In the genomic region with DNA sequence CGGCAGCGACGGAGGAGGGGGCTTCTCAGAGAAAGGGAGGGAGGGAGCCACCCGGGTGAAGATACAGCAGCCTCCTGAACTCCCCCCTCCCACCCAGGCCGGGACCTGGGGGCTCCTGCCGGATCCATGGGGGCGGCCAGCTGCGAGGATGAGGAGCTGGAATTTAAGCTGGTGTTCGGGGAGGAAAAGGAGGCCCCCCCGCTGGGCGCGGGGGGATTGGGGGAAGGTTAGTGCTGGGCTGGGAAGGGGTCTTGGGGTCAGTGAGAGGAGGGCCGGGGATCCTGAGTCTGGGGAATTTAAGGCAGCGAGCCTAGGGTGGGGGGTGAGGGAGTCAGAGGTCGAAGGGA, we compare ENCODE assay signal across 8 cellular contexts. TPM values are rescaled to one million over a fixed set of nuclear protein-coding genes. Genes with fewer than 3 reads are reported as not detected.
DNase-seq lines count a peak whose midpoint lies in the region; ATAC-seq, FAIRE-seq and TF ChIP-seq lines count a peak whose summit lies in the region.

No MANE protein-coding gene starts in this region.

- peaks cover 32% of the 10 kb centered on the region for H3K4me1 Mint-ChIP-seq in activated T-cell treated with anti-CD3 and anti-CD28 coated beads, Interleukin-2, amount 50 U/mL, for 72 hours (ENCODE audit: low read depth)

- H3K27me3 ChIP-seq in bronchial epithelial cell (ENCODE audit: control insufficient read depth, insufficient read depth, low read length) = no peaks in the 10 kb centered on the region
- H3K27me3 ChIP-seq in upper lobe of left lung = no peaks in the 10 kb centered on the region

- peak overlapping the region; percentile 18 for H3K27ac ChIP-seq in mesodermal cell (ENCODE audit: low read depth, low read length, severe bottlenecking)
- peak overlapping the region; percentile 80 to 88 (median 85) for H3K27ac ChIP-seq in upper lobe of left lung

- H3K36me3 ChIP-seq in bronchial epithelial cell (ENCODE audit: control insufficient read depth, insufficient read depth, low read length) (peaks cover 3% of the 10 kb centered on the region), mesodermal cell (ENCODE audit: control insufficient read depth, insufficient read depth, low read length) (peaks cover 34% of the 10 kb centered on the region), upper lobe of left lung (no peaks in the 10 kb centered on the region)

- no peak for TF ChIP-seq EP300 in upper lobe of left lung (IDR thresholded peaks at IDR 0.05)

- 0% methylated on average over 1 to 8 of the region's 15 CpGs for WGBS in mesodermal cell (ENCODE audit: insufficient coverage in 2 of 2), 2 experiments
- whole genome bisulfite sequencing in upper lobe of left lung, 2 donors = 1 to 4% methylated on average over 15 of the region's 15 CpGs

- H3K4me1 ChIP-seq in mesodermal cell (ENCODE audit: control insufficient read depth, insufficient read depth, low read length, poor library complexity, severe bottlenecking) = peaks cover 5% of the 10 kb centered on the region
- peaks cover 23 to 41% (median 33%) of the 10 kb centered on the region in 4 donors for H3K4me1 ChIP-seq in upper lobe of left lung

- no peak for FAIRE-seq in bronchial epithelial cell (lab: Jason Lieb, UNC)

- TF ChIP-seq CTCF in bronchial epithelial cell (IDR thresholded peaks at IDR 0.05; ENCODE audit: insufficient read depth, low read length, severe bottlenecking) = no peak
- TF ChIP-seq CTCF in upper lobe of left lung (IDR thresholded peaks at IDR 0.05) = no peak

- no peak overlapping the region for H3K27ac Mint-ChIP-seq in activated T-cell treated with anti-CD3 and anti-CD28 coated beads, Interleukin-2, amount 50 U/mL, for 72 hours

- peaks cover 2 to 5% of the 10 kb centered on the region in 2 donors for H3K36me3 Mint-ChIP-seq in activated T-cell treated with anti-CD3 and anti-CD28 coated beads, Interleukin-2, amount 50 U/mL, for 72 hours (ENCODE audit: insufficient read depth in 2 of 2)

- DNase-seq in activated T-cell treated with anti-CD3 and anti-CD28 coated beads, Interleukin-2, amount 50 U/mL, for 72 hours = no peak
- no peak for DNase-seq in activated T-cell treated with anti-CD3 and anti-CD28 coated beads, Interleukin-2, amount 50 U/mL, for 1 hour
- DNase-seq in bronchial epithelial cell (ENCODE audit: low read depth) = no peak
- DNase-seq in upper lobe of left lung = peak in 1 of 2 donors; percentile 69
- DNase-seq in stimulated activated CD4-positive, alpha-beta T cell treated with anti-CD3 and anti-CD28 coated beads, Interleukin-4, amount 100 ng/mL, for 1 hour = no peak
- no peak for DNase-seq in HT-29 (ENCODE audit: low spot score)

- peak overlapping the region; percentile 65 for H3K4me3 ChIP-seq in bronchial epithelial cell (ENCODE audit: low read depth, low read length)
- peak overlapping the region; percentile 98 for H3K4me3 ChIP-seq in mesodermal cell (ENCODE audit: extremely low read depth, insufficient read depth, low read length, poor library complexity, severe bottlenecking)
- H3K4me3 ChIP-seq in upper lobe of left lung = peak overlapping the region; percentile 43 to 57 (median 49)

- H3K9me3 ChIP-seq in mesodermal cell (ENCODE audit: control insufficient read depth, low read length) (no peaks in the 10 kb centered on the region), upper lobe of left lung (no peaks in the 10 kb centered on the region)

- H3K4me3 Mint-ChIP-seq in activated T-cell treated with anti-CD3 and anti-CD28 coated beads, Interleukin-2, amount 50 U/mL, for 72 hours = peak overlapping the region; percentile 81 to 87

- peaks cover 42% of the 10 kb centered on the region for H3K27me3 Mint-ChIP-seq in activated T-cell treated with anti-CD3 and anti-CD28 coated beads, Interleukin-2, amount 50 U/mL, for 72 hours (ENCODE audit: low read depth)

- ATAC-seq in activated T-cell treated with anti-CD3 and anti-CD28 coated beads, Interleukin-2, amount 50 U/mL, for 72 hours (replicated peaks in 1 of 2) = no peak
- ATAC-seq in upper lobe of left lung (ENCODE audit: low FRiP score in 2 of 2) = no peak
- ATAC-seq in GM18873 (IDR thresholded peaks at IDR 0.05; ENCODE audit: low FRiP score, unreplicated experiment) = no peak

- TF ChIP-seq POLR2A in upper lobe of left lung (IDR thresholded peaks at IDR 0.05) = no peak

- H3K9me3 Mint-ChIP-seq in activated T-cell treated with anti-CD3 and anti-CD28 coated beads, Interleukin-2, amount 50 U/mL, for 72 hours = no peaks in the 10 kb centered on the region

RNA-seq across cellular contexts. Expression of a gene that starts 0.2 kb away (rescaled TPM):
- total RNA-seq in activated T-cell treated with anti-CD3 and anti-CD28 coated beads, Interleukin-2, amount 50 U/mL, for 72 hours = 10 to 100 TPM in 1 of 2 donors, 1 to 10 TPM in 1; 2.6 to 11.3 TPM
- 4.7 and 7.3 TPM in 2 replicates for total RNA-seq in bronchial epithelial cell
- polyA plus RNA-seq in mesodermal cell (2013, experiment 1 of 2) = 64.8 TPM
- 54.5 TPM for polyA plus RNA-seq in mesodermal cell (2013, experiment 2 of 2)
- 10 to 100 TPM in 5 of 6 donors, 1 to 10 TPM in 1; 8.5 to 98.5 (median 42.1) TPM for total RNA-seq in upper lobe of left lung
- total RNA-seq in HT-29 (2014; rRNA removed; shearing (Covaris generic)) = 2.9 and 4.3 TPM in 2 replicates

RNA-seq across cellular contexts. Expression of a gene that starts 28.4 kb away (rescaled TPM):
- 10 to 100 TPM; 11.0 to 18.6 TPM for total RNA-seq in activated T-cell treated with anti-CD3 and anti-CD28 coated beads, Interleukin-2, amount 50 U/mL, for 72 hours
- total RNA-seq in bronchial epithelial cell = 2.4 and 4.7 TPM in 2 replicates
- polyA plus RNA-seq in mesodermal cell (2013, experiment 1 of 2) = 0.52 TPM
- polyA plus RNA-seq in mesodermal cell (2013, experiment 2 of 2) = not detected
- 10 to 100 TPM; 16.1 to 92.2 (median 29.1) TPM for total RNA-seq in upper lobe of left lung
- total RNA-seq in HT-29 (2014; rRNA removed; shearing (Covaris generic)) = 20.7 and 24.9 TPM in 2 replicates

RNA-seq across cellular contexts. Expression of a gene that starts 30.6 kb away (rescaled TPM):
- total RNA-seq in activated T-cell treated with anti-CD3 and anti-CD28 coated beads, Interleukin-2, amount 50 U/mL, for 72 hours = under 1 TPM; 0.09 to 0.14 TPM
- 2.0 and 2.6 TPM in 2 replicates for total RNA-seq in bronchial epithelial cell
- polyA plus RNA-seq in mesodermal cell (2013, experiment 1 of 2) = 33.2 TPM
- 28.2 TPM for polyA plus RNA-seq in mesodermal cell (2013, experiment 2 of 2)
- 10 to 100 TPM in 5 of 6 donors, 1 to 10 TPM in 1; 5.5 to 18.7 (median 14.4) TPM for total RNA-seq in upper lobe of left lung
- 21.3 and 25.1 TPM in 2 replicates for total RNA-seq in HT-29 (2014; rRNA removed; shearing (Covaris generic))

RNA-seq across cellular contexts. Expression of a gene that starts 33.3 kb away (rescaled TPM):
- 1 to 10 TPM; 4.6 to 6.9 TPM for total RNA-seq in activated T-cell treated with anti-CD3 and anti-CD28 coated beads, Interleukin-2, amount 50 U/mL, for 72 hours
- total RNA-seq in bronchial epithelial cell (0.53 and 0.77 TPM in 2 replicates), upper lobe of left lung (100 to 1,000 TPM in 2 of 6 donors, 10 to 100 TPM in 4; 22.4 to 159 (median 43.7) TPM)
- 13.5 TPM for polyA plus RNA-seq in mesodermal cell (2013, experiment 1 of 2)
- polyA plus RNA-seq in mesodermal cell (2013, experiment 2 of 2) = 9.3 TPM
- 1.6 and 2.9 TPM in 2 replicates for total RNA-seq in HT-29 (2014; rRNA removed; shearing (Covaris generic))

RNA-seq across cellular contexts. Expression of a gene that starts 56.9 kb away (rescaled TPM):
- 10 to 100 TPM; 27.1 to 28.5 TPM for total RNA-seq in activated T-cell treated with anti-CD3 and anti-CD28 coated beads, Interleukin-2, amount 50 U/mL, for 72 hours
- total RNA-seq in bronchial epithelial cell (3.7 and 9.6 TPM in 2 replicates), upper lobe of left lung (10 to 100 TPM; 11.1 to 71.2 (median 17.7) TPM)
- polyA plus RNA-seq in mesodermal cell (2013, experiment 1 of 2) = 6.7 TPM
- polyA plus RNA-seq in mesodermal cell (2013, experiment 2 of 2) = 6.5 TPM
- total RNA-seq in HT-29 (2014; rRNA removed; shearing (Covaris generic)) = 9.8 and 10.6 TPM in 2 replicates
